Comparison of ENCODE assay signal across 19 cellular contexts in the genomic region with DNA sequence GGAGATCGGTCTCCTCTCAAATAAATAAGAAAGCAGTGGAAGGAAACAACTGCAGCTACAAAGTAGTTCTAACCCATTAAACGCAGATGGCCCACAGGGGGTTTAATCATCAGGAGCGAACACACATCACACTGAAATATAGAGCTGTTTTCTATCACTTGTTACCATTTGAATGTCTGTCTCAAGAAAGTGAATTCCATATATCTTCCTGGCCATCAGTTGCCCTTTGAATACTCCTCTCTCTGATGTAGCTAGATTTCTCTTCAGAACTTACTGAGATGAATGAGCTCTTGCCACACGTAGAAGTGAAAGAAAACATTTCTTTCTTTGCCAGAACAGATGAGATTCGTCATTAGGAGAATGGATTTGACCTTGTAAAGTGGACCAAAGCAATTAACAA. TPM values are rescaled to one million over a fixed set of nuclear protein-coding genes. Genes with fewer than 3 reads are reported as not detected.
A peak's percentile ranks its signal among the peaks of the same experiment; 100 is the strongest.
DNase-seq lines count a peak whose midpoint lies in the region; ATAC-seq, FAIRE-seq and TF ChIP-seq lines count a peak whose summit lies in the region.
"Had no signal": no experiment of that assay in that cellular context is flagged by ENCODE, and none has a peak within 500 bp of the region (broad histone marks: within the 10 kb centered on the region; RNA-seq: fewer than 3 reads in every experiment).

No MANE protein-coding gene starts in this region.

- H3K4me1 ChIP-seq in A673 (ENCODE audit: insufficient read depth, low read length, poor library complexity, severe bottlenecking), result peaks cover 24% of the 10 kb centered on the region
- H3K4me1 ChIP-seq in OCI-LY3 (ENCODE audit: low read length), result no peaks in the 10 kb centered on the region
- H3K4me1 ChIP-seq in H1 (replicated peaks in 1 of 4; ENCODE audit: control insufficient read depth in 3 of 4, insufficient read depth in 4 of 4, low read length in 3 of 4), result no peaks in the 10 kb centered on the region
- no peaks in the 10 kb centered on the region for H3K4me1 ChIP-seq in mesendoderm (ENCODE audit: control insufficient read depth, low read depth, low read length)
- H3K4me1 ChIP-seq: SJSA1 had no signal

- H3K9me3 Mint-ChIP-seq in neural crest cell, result no peaks in the 10 kb centered on the region

- no peak overlapping the region for H4K91ac ChIP-seq in H1 (replicated peaks; ENCODE audit: insufficient read length, low read length)

- intact Hi-C loops in A673 (cut with micrococcal nuclease; ENCODE audit: unreplicated experiment), result loop anchor here (5.0 kb wide), 1 partner anchor 138 kb away; no protein-coding TSS in a partner anchor

- no peak overlapping the region for H3K4me3 Mint-ChIP-seq in neural crest cell

- H3K4me3 ChIP-seq in A673 (ENCODE audit: low read depth, low read length, poor library complexity, severe bottlenecking) (no peak overlapping the region), OCI-LY3 (ENCODE audit: low read length) (no peak overlapping the region), H1 (ENCODE audit: extremely low read depth in 1 of 4, insufficient read depth in 2 of 4, low read depth in 3 of 4, low read length in 4 of 4) (no peak overlapping the region), mesendoderm (ENCODE audit: low read length) (no peak overlapping the region)
- H3K4me3 ChIP-seq: GM23248, SJSA1 had no signal

- no peak for ATAC-seq in GM18870 (IDR thresholded peaks at IDR 0.05; ENCODE audit: unreplicated experiment)

- H3K56ac ChIP-seq in H1 (replicated peaks; ENCODE audit: insufficient read length, low read depth, low read length) (no peak overlapping the region), mesendoderm (ENCODE audit: low read length) (no peak overlapping the region)

- H4K5ac ChIP-seq in H1 (ENCODE audit: insufficient read length, low read depth, low read length) (no peak overlapping the region), mesendoderm (ENCODE audit: low read length) (no peak overlapping the region)

- H3K14ac ChIP-seq in H1 (ENCODE audit: insufficient read length), result no peak overlapping the region

- H4K8ac ChIP-seq in H1 (ENCODE audit: extremely low read depth, insufficient read depth, low read length) (no peak overlapping the region), mesendoderm (ENCODE audit: low read depth, low read length) (no peak overlapping the region)

- H3K23me2 ChIP-seq in H1 (ENCODE audit: low read depth, low read length), result no peaks in the 10 kb centered on the region

- DNase-seq in A673 (ENCODE audit: low spot score) (peak; percentile 11), H1 (ENCODE audit: low read depth in 1 of 2, low spot score in 2 of 2) (no peak), neural crest cell (ENCODE audit: low read depth, low spot score) (no peak), NCI-H526 treated with DMSO at 0.1 percent for 48 hours (lab: John Stamatoyannopoulos, UW) (no peak), mesendoderm (no peak)
- DNase-seq: AML-193, DMS79, GM23248, KG1, NCI-H1048, NCI-H1694 had no signal

- H2BK120ac ChIP-seq in H1 (replicated peaks; ENCODE audit: low read depth, low read length), result no peak overlapping the region
- H2BK120ac ChIP-seq in mesendoderm (ENCODE audit: low read depth, low read length), result no peak overlapping the region

- H3K27ac ChIP-seq in A673 (ENCODE audit: low read depth, low read length, poor library complexity, severe bottlenecking) (peak overlapping the region; percentile 14), OCI-LY3 (ENCODE audit: low read length) (no peak overlapping the region), H1 (ENCODE audit: low read depth, low read length) (no peak overlapping the region), mesendoderm (ENCODE audit: low read depth, low read length) (no peak overlapping the region)
- H3K27ac ChIP-seq: GM23248, RWPE1, SJSA1 had no signal

- H2BK15ac ChIP-seq in H1 (ENCODE audit: low read length) (no peak overlapping the region), mesendoderm (replicated peaks; ENCODE audit: low read depth) (no peak overlapping the region)

- H2BK5ac ChIP-seq in H1 (ENCODE audit: low read depth, low read length) (no peak overlapping the region), mesendoderm (ENCODE audit: low read length) (no peak overlapping the region)

- 74% methylated on average over 5 of the region's 5 CpGs; no CpG with 5 or more reads in 1 of the 2 experiments for WGBS in H1 (ENCODE audit: extremely low coverage in 1 of 2, insufficient coverage in 1 of 2, insufficient read length in 1 of 2, insufficient replicate concordance in 2 of 2, low coverage in 1 of 2, low lambda C conversion rate in 2 of 2, missing lambda C conversion rate in 1 of 2), 2 experiments
- no CpG with 5 or more reads among the region's 5 CpGs for WGBS in mesendoderm (ENCODE audit: extremely low coverage, insufficient coverage, low lambda C conversion rate)

- H2BK20ac ChIP-seq in H1 (ENCODE audit: low read length), result no peak overlapping the region

- H3K79me2 ChIP-seq in OCI-LY3 (ENCODE audit: low read length) (no peaks in the 10 kb centered on the region), H1 (ENCODE audit: control insufficient read depth in 1 of 2, insufficient read depth in 2 of 2, low read length in 2 of 2) (no peaks in the 10 kb centered on the region), mesendoderm (ENCODE audit: control insufficient read depth, insufficient read depth, low read length) (no peaks in the 10 kb centered on the region)

- H4K20me1 ChIP-seq in OCI-LY3 (ENCODE audit: insufficient read depth, low read length) (no peaks in the 10 kb centered on the region), H1 (replicated peaks in 1 of 2; ENCODE audit: control insufficient read depth in 1 of 2, insufficient read depth in 2 of 2, low read length in 2 of 2) (no peaks in the 10 kb centered on the region)

- no peaks in the 10 kb centered on the region for H3K79me1 ChIP-seq in H1 (ENCODE audit: low read depth, low read length)
- no peaks in the 10 kb centered on the region for H3K79me1 ChIP-seq in mesendoderm (ENCODE audit: low read length)

- H3K36me3 ChIP-seq in A673 (ENCODE audit: insufficient read depth, low read length, poor library complexity, severe bottlenecking) (no peaks in the 10 kb centered on the region), OCI-LY3 (replicated peaks; ENCODE audit: low read depth, low read length) (no peaks in the 10 kb centered on the region), H1 (ENCODE audit: control insufficient read depth in 2 of 4, insufficient read depth in 4 of 4, low read length in 3 of 4) (no peaks in the 10 kb centered on the region), mesendoderm (ENCODE audit: control insufficient read depth, insufficient read depth, low read length) (no peaks in the 10 kb centered on the region)
- H3K36me3 ChIP-seq: SJSA1 had no signal

- H3K9me3 ChIP-seq in A673 (ENCODE audit: low read depth, low read length, poor library complexity, severe bottlenecking), result no peaks in the 10 kb centered on the region
- H3K9me3 ChIP-seq in OCI-LY3 (ENCODE audit: insufficient read depth, low read length), result no peaks in the 10 kb centered on the region
- H3K9me3 ChIP-seq in H1 (ENCODE audit: insufficient read depth in 2 of 2, low read depth in 1 of 2, low read length in 1 of 2), result no peaks in the 10 kb centered on the region
- H3K9me3 ChIP-seq: SJSA1 had no signal

- no peak for TF ChIP-seq EP300 in H1 (IDR thresholded peaks at IDR 0.05; ENCODE audit: borderline replicate concordance in 1 of 2, low read depth in 2 of 2, low read length in 2 of 2)

- CTCF ChIA-PET in A673 (lab: Charles Lee) (interaction anchor here (0.8 kb wide), 1 partner anchor 86 kb away, joined by 4 read pairs; no protein-coding TSS in a partner anchor), H1 (lab: Charles Lee; ENCODE audit: partially characterized antibody) (interaction anchor here (0.6 to 2.9 kb wide), 17 partner anchors 10 to 159 kb away, joined by 3 to 16 read pairs (median 3); no protein-coding TSS in a partner anchor)

- H3K9ac ChIP-seq in OCI-LY3 (ENCODE audit: low read length) (no peak overlapping the region), H1 (replicated peaks in 1 of 4; ENCODE audit: extremely low read depth in 1 of 4, low read depth in 3 of 4, low read length in 3 of 4) (peak overlapping the region in 1 of 4 experiments; percentile 34; a peak in 1 of 7 replicates), mesendoderm (ENCODE audit: low read length) (no peak overlapping the region)
- H3K9ac ChIP-seq: GM23248 had no signal

- peaks cover 6% of the 10 kb centered on the region for H3K27me3 Mint-ChIP-seq in neural crest cell (ENCODE audit: low read depth)

- H3K4me1 Mint-ChIP-seq in neural crest cell, result peaks cover 6% of the 10 kb centered on the region

- BruUV-seq in A673 (replicated peaks; lab: Mats Ljungman, UMichigan), result TSS peak; percentile 21

- peak overlapping the region; percentile 1 for H3K27ac Mint-ChIP-seq in neural crest cell (ENCODE audit: unreplicated experiment)

- TF ChIP-seq RAD21 in H1 (IDR thresholded peaks at IDR 0.05 in 1 of 2, conservative IDR thresholded peaks at IDR 0.05 in 1 of 2; ENCODE audit: low read depth in 2 of 2, low read length in 2 of 2), result no peak

- TF ChIP-seq CTCF in A673 (conservative IDR thresholded peaks at IDR 0.05; ENCODE audit: low read depth, low read length), result no peak
- TF ChIP-seq CTCF in OCI-LY3 (IDR thresholded peaks at IDR 0.05; ENCODE audit: low read depth, low read length), result no peak
- TF ChIP-seq CTCF in H1 (IDR thresholded peaks at IDR 0.05; ENCODE audit: control extremely low read depth in 1 of 3, insufficient read depth in 1 of 3, low read depth in 1 of 3, low read length in 3 of 3), result no peak
- no peak for TF ChIP-seq CTCF in neural crest cell (conservative IDR thresholded peaks at IDR 0.05)

- H3K36me3 Mint-ChIP-seq in neural crest cell (ENCODE audit: low read depth), result no peaks in the 10 kb centered on the region

- POLR2A ChIA-PET in A673 (lab: Charles Lee; ENCODE audit: low non-redundant PET) (no interaction called here), H1 (lab: Charles Lee; ENCODE audit: partially characterized antibody) (no interaction called here)

- no peak overlapping the region for H2BK12ac ChIP-seq in H1 (ENCODE audit: low read depth, low read length)

- no peak overlapping the region for H2AK5ac ChIP-seq in H1 (ENCODE audit: low read depth, low read length)
- no peak overlapping the region for H2AK5ac ChIP-seq in mesendoderm (ENCODE audit: low read length)

- H3K23ac ChIP-seq in H1 (ENCODE audit: insufficient read length), result no peak overlapping the region
- no peak overlapping the region for H3K23ac ChIP-seq in mesendoderm (ENCODE audit: low read length)

- H3K4me2 ChIP-seq in OCI-LY3 (ENCODE audit: low read length) (0 out of 2 replicates have a peak overlapping the region, but pooled peaks have one; percentile 15), H1 (ENCODE audit: insufficient read depth in 1 of 2, low read depth in 2 of 2, low read length in 2 of 2) (no peak overlapping the region), mesendoderm (ENCODE audit: low read length) (no peak overlapping the region)

- H3K4ac ChIP-seq in H1 (replicated peaks; ENCODE audit: insufficient read length, low read depth, low read length) (no peak overlapping the region), mesendoderm (ENCODE audit: low read depth, low read length) (no peak overlapping the region)

- no peaks in the 10 kb centered on the region for H3K27me3 ChIP-seq in A673 (replicated peaks; ENCODE audit: insufficient read depth, low read depth, low read length, poor library complexity)
- H3K27me3 ChIP-seq in OCI-LY3 (ENCODE audit: low read depth, low read length), result no peaks in the 10 kb centered on the region
- H3K27me3 ChIP-seq in H1 (replicated peaks in 1 of 4; ENCODE audit: control insufficient read depth in 3 of 4, extremely low read depth in 1 of 4, insufficient read depth in 3 of 4, low read length in 3 of 4), result no peaks in the 10 kb centered on the region
- no peaks in the 10 kb centered on the region for H3K27me3 ChIP-seq in mesendoderm (ENCODE audit: insufficient read depth, low read length, poor library complexity)
- H3K27me3 ChIP-seq: SJSA1 had no signal

- H2AFZ ChIP-seq in OCI-LY3 (ENCODE audit: low read depth, low read length) (0 out of 2 replicates have a peak overlapping the region, but pooled peaks have one; percentile 9), H1 (ENCODE audit: low read length) (0 out of 2 replicates have a peak overlapping the region, but pooled peaks have one; percentile 7)
- H2AFZ ChIP-seq: GM23248 had no signal

- no peak overlapping the region for H3K18ac ChIP-seq in H1 (ENCODE audit: extremely low read depth, low read length)
- H3K18ac ChIP-seq in mesendoderm (ENCODE audit: low read length), result no peak overlapping the region

- no peak for TF ChIP-seq POLR2A in H1 (IDR thresholded peaks at IDR 0.05; ENCODE audit: control extremely low read depth in 1 of 2, low read depth in 2 of 2, low read length in 2 of 2)

- no peak for FAIRE-seq in H1 (lab: Jason Lieb, UNC)
- FAIRE-seq: G401.6, GM12891 had no signal

RNA-seq across cellular contexts. Expression of gene ALX1, which starts 29.2 kb away (rescaled TPM):
- 10.0 and 11.0 TPM in 2 replicates for total RNA-seq in A673 (2021)
- 0.73 and 0.80 TPM in 2 replicates for total RNA-seq in H1 (2021; fragmentation: NEBNext Ultra II Directional; extraction: Animal tissue kit (Norgen Biotek cat#: 25700))
- polyA plus RNA-seq in H1 (2011; rRNA removed), result 0.28 and 0.41 TPM in 2 replicates
- polyA plus RNA-seq in H1 (2011; cell fraction: cytosol; rRNA removed), result 0.78 TPM
- 0.51 TPM for polyA plus RNA-seq in H1 (2011; cell fraction: nucleus; rRNA removed)
- polyA plus RNA-seq in H1 (2012, experiment 1 of 2), result 0.56 to 0.73 TPM (median 0.59 TPM) in 4 replicates
- 0.16 TPM for polyA plus RNA-seq in H1 (2012, experiment 2 of 2)
- polyA plus RNA-seq in H1 (2013, experiment 1 of 2), result 0.67 TPM
- 0.52 TPM for polyA plus RNA-seq in H1 (2013, experiment 2 of 2)
- polyA minus RNA-seq in H1 (2011; rRNA and poly(A)+ RNA removed), result 0.34 and 0.63 TPM in 2 replicates
- 1.0 TPM for polyA minus RNA-seq in H1 (2011; cell fraction: cytosol; rRNA and poly(A)+ RNA removed)
- polyA minus RNA-seq in H1 (2011; cell fraction: nucleus; rRNA and poly(A)+ RNA removed), result 1.3 TPM
- 4.1 and 4.7 TPM in 2 replicates for total RNA-seq in neural crest cell
- 1.9 TPM for polyA plus RNA-seq in mesendoderm (2013, experiment 1 of 2)
- polyA plus RNA-seq in mesendoderm (2013, experiment 2 of 2), result 1.5 TPM
- total RNA-seq: GM23248, M059J, OCI-LY7, SJSA1 had no signal
- polyA plus RNA-seq: GM23248 had no signal
